11 cellular contexts compared by ENCODE assay signal in genomic region chr3:7630925-7631324, GRCh38.
DNase-seq lines count a peak whose midpoint lies in the region; ATAC-seq and TF ChIP-seq lines count a peak whose summit lies in the region.
"Had no signal": no experiment of that assay in that cellular context is flagged by ENCODE, and none has a peak within 500 bp of the region (broad histone marks: within the 10 kb centered on the region; RNA-seq: fewer than 3 reads in every experiment).

No MANE protein-coding gene starts in this region.

- H3K4me2 ChIP-seq in PC-3 (ENCODE audit: low read length), result no peak overlapping the region
- H3K4me2 ChIP-seq: KMS-11 had no signal

- H3K4me1 ChIP-seq in ACC112 (ENCODE audit: control insufficient read depth, insufficient read depth, low read length, unreplicated experiment), result peaks cover 14% of the 10 kb centered on the region
- peaks cover 8% of the 10 kb centered on the region for H3K4me1 ChIP-seq in mesodermal cell (ENCODE audit: control insufficient read depth, insufficient read depth, low read length, poor library complexity, severe bottlenecking)
- no peaks in the 10 kb centered on the region for H3K4me1 ChIP-seq in PC-3 (ENCODE audit: insufficient read depth, low read length)
- no peaks in the 10 kb centered on the region for H3K4me1 ChIP-seq in esophagus squamous epithelium

- peak overlapping the region; percentile 33; the same call in 1 of the 2 replicates for H3K27ac ChIP-seq in ACC112 (ENCODE audit: low read depth, low read length)
- peak overlapping the region; percentile 78 for H3K27ac ChIP-seq in mesodermal cell (ENCODE audit: low read depth, low read length, severe bottlenecking)
- H3K27ac ChIP-seq in PC-3 (ENCODE audit: low read length), result no peak overlapping the region
- H3K27ac ChIP-seq in esophagus squamous epithelium, result no peak overlapping the region
- H3K27ac ChIP-seq: KMS-11 had no signal

- H3K9me3 ChIP-seq in mesodermal cell (ENCODE audit: control insufficient read depth, low read length) (peaks cover 11% of the 10 kb centered on the region), PC-3 (ENCODE audit: low read length) (peaks cover 14% of the 10 kb centered on the region; the same call in 1 of the 2 replicates), esophagus squamous epithelium (no peaks in the 10 kb centered on the region)

- no peaks in the 10 kb centered on the region for H3F3A ChIP-seq in PC-3 (ENCODE audit: low read length, unreplicated experiment)

- H3K9me2 ChIP-seq in PC-3 (replicated peaks; ENCODE audit: low read length), result no peaks in the 10 kb centered on the region

- H3K4me3 ChIP-seq in ACC112 (ENCODE audit: low read depth, low read length) (peak overlapping the region; percentile 70), epithelial cell of proximal tubule (ENCODE audit: low read depth, low read length) (no peak overlapping the region), mesodermal cell (ENCODE audit: extremely low read depth, insufficient read depth, low read length, poor library complexity, severe bottlenecking) (no peak overlapping the region), PC-3 (ENCODE audit: low read length) (no peak overlapping the region), esophagus squamous epithelium (peak overlapping the region in 1 of 4 donors; percentile 23)

- BruUV-seq in PC-3 (replicated peaks; lab: Mats Ljungman, UMichigan), result no TSS peak

- peak; percentile 6 for DNase-seq in RPMI7951 (ENCODE audit: low read depth)
- DNase-seq in epithelial cell of proximal tubule (ENCODE audit: low read depth), result no peak
- no peak for DNase-seq in PC-3
- no peak for DNase-seq in esophagus squamous epithelium (lab: John Stamatoyannopoulos, UW)
- no peak for DNase-seq in NCI-H1436 (lab: John Stamatoyannopoulos, UW)
- DNase-seq: EL, NCI-H510A treated with DMSO at 0.1 percent for 48 hours had no signal

- 75 to 82% methylated on average over 4 of the region's 4 CpGs for WGBS in mesodermal cell (ENCODE audit: insufficient coverage in 2 of 2), 2 experiments
- WGBS in esophagus squamous epithelium, 2 donors, result 27 to 37% methylated on average over 4 of the region's 4 CpGs

- TF ChIP-seq CTCF in epithelial cell of proximal tubule (conservative IDR thresholded peaks at IDR 0.05; ENCODE audit: low read depth, low read length) (peak; percentile 14), PC-3 (conservative IDR thresholded peaks at IDR 0.05; ENCODE audit: low read depth, low read length) (no peak), esophagus squamous epithelium (IDR thresholded peaks at IDR 0.05) (no peak)

- POLR2A ChIA-PET in PC-3 (lab: Charles Lee; ENCODE audit: unreplicated experiment), result no interaction called here

- H3K27me3 ChIP-seq in ACC112 (ENCODE audit: insufficient read depth, low read length) (no peaks in the 10 kb centered on the region), PC-3 (ENCODE audit: low read length) (no peaks in the 10 kb centered on the region), esophagus squamous epithelium (no peaks in the 10 kb centered on the region)

- intact Hi-C loops in PC-3 (cut with micrococcal nuclease) (no loop called here), esophagus squamous epithelium (cut with DNase I) (no loop called here)

- ATAC-seq in GM18870 (IDR thresholded peaks at IDR 0.05; ENCODE audit: unreplicated experiment) (no peak), PC-3 (no peak)

- CTCF ChIA-PET in PC-3 (lab: Charles Lee), result no interaction called here

- H3K36me3 ChIP-seq in ACC112 (ENCODE audit: insufficient read depth, low read length) (no peaks in the 10 kb centered on the region), mesodermal cell (ENCODE audit: control insufficient read depth, insufficient read depth, low read length) (no peaks in the 10 kb centered on the region), PC-3 (ENCODE audit: low read depth, low read length) (no peaks in the 10 kb centered on the region), esophagus squamous epithelium (no peaks in the 10 kb centered on the region)

- peak overlapping the region; percentile 99 for H2AFZ ChIP-seq in ACC112 (ENCODE audit: low read length, unreplicated experiment)
- no peak overlapping the region for H2AFZ ChIP-seq in PC-3 (ENCODE audit: low read length)

- H4K20me1 ChIP-seq in PC-3 (ENCODE audit: low read length), result no peaks in the 10 kb centered on the region

- H3K9ac ChIP-seq in PC-3 (ENCODE audit: low read length), result no peak overlapping the region
- H3K9ac ChIP-seq: KMS-11 had no signal

- no peaks in the 10 kb centered on the region for H3K79me2 ChIP-seq in ACC112 (ENCODE audit: control insufficient read depth, insufficient read depth, low read length, unreplicated experiment)
- H3K79me2 ChIP-seq in PC-3 (ENCODE audit: low read length), result no peaks in the 10 kb centered on the region

- TF ChIP-seq POLR2A in esophagus squamous epithelium (IDR thresholded peaks at IDR 0.05), result no peak

Comparison
In these comparisons a context has a peak if more than half of its experiments do, and no peak if none do; other contexts are left out.
1. H3K27ac ChIP-seq: peak in ACC112 (single experiment) and mesodermal cell (single experiment); none in PC-3 (single experiment) and esophagus squamous epithelium (0 of 4).